ENCODE assay signal across 12 cellular contexts in genomic region chr20:38453941-38454340, GRCh38. TPM values are rescaled to one million over a fixed set of nuclear protein-coding genes. Genes with fewer than 3 reads are reported as not detected.
DNase-seq lines count a peak whose midpoint lies in the region; ATAC-seq, FAIRE-seq and TF ChIP-seq lines count a peak whose summit lies in the region.
"Had no signal": no experiment of that assay in that cellular context is flagged by ENCODE, and none has a peak within 500 bp of the region (broad histone marks: within the 10 kb centered on the region; RNA-seq: fewer than 3 reads in every experiment).

No MANE protein-coding gene starts in this region.

- H3K27ac ChIP-seq in WERI-Rb-1 (no peak overlapping the region), small intestine (ENCODE audit: low read depth in 1 of 2, low read length in 1 of 2) (peak overlapping the region in 1 of 2 donors; percentile 28)

- peak; percentile 60 for ATAC-seq in HG02623 (IDR thresholded peaks at IDR 0.05; ENCODE audit: unreplicated experiment)

- peak; percentile 22 for DNase-seq in NCI-H510A (lab: John Stamatoyannopoulos, UW)
- DNase-seq in NCI-H510A treated with DMSO at 0.1 percent for 48 hours (lab: John Stamatoyannopoulos, UW), result no peak
- peak; percentile 25 for DNase-seq in WERI-Rb-1
- DNase-seq in small intestine, result peak; percentile 36
- no peak for DNase-seq in stimulated activated CD4-positive, alpha-beta T cell treated with anti-CD3 and anti-CD28 coated beads, Interleukin-4, amount 100 ng/mL, for 4 hours
- DNase-seq in NCI-H524 treated with DMSO at 0.1 percent for 48 hours (lab: John Stamatoyannopoulos, UW), result no peak
- DNase-seq in NCI-H226, result no peak
- DNase-seq: activated T-cell treated with anti-CD3 and anti-CD28 coated beads, Interleukin-2, amount 50 U/mL, for 48 hours; NCI-H1105 treated with DMSO at 0.1 percent for 48 hours; retina had no signal

- 49 to 72% (median 51%) methylated on average over 2 of the region's 2 CpGs for WGBS in small intestine, 3 donors

- H3K9me3 ChIP-seq in WERI-Rb-1 (ENCODE audit: severe bottlenecking), result no peaks in the 10 kb centered on the region
- no peaks in the 10 kb centered on the region for H3K9me3 ChIP-seq in small intestine (ENCODE audit: control insufficient read depth, low read depth)

- no peak for TF ChIP-seq CTCF in WERI-Rb-1 (IDR thresholded peaks at IDR 0.05; ENCODE audit: low read depth, low read length)

- no peaks in the 10 kb centered on the region for H3K4me1 ChIP-seq in small intestine (ENCODE audit: control insufficient read depth in 2 of 2, insufficient read depth in 1 of 2, low read depth in 1 of 2, low read length in 1 of 2)

- FAIRE-seq in small intestine (lab: Jason Lieb, UNC), result no peak

- H3K4me3 ChIP-seq in WERI-Rb-1 (ENCODE audit: low read depth, low read length), result no peak overlapping the region
- H3K4me3 ChIP-seq in small intestine (ENCODE audit: low read depth in 1 of 2, low read length in 2 of 2), result no peak overlapping the region
- H3K4me3 ChIP-seq: lung had no signal

- H3K27me3 ChIP-seq in WERI-Rb-1 (ENCODE audit: insufficient read depth, low read depth, severe bottlenecking) (no peaks in the 10 kb centered on the region), small intestine (ENCODE audit: control insufficient read depth in 2 of 2, insufficient read depth in 2 of 2, low read length in 2 of 2) (no peaks in the 10 kb centered on the region)

- peaks cover 5% of the 10 kb centered on the region; the same call in 1 of the 2 replicates for H3K36me3 ChIP-seq in WERI-Rb-1
- H3K36me3 ChIP-seq in small intestine (ENCODE audit: control insufficient read depth in 2 of 2, insufficient read depth in 2 of 2, low read length in 2 of 2), result peaks cover 3 to 9% of the 10 kb centered on the region in 2 donors

RNA-seq across cellular contexts. Expression of gene RALGAPB, which starts 18.7 kb away (rescaled TPM):
- polyA plus RNA-seq in small intestine, result 10 to 100 TPM in 2 of 3 donors, 1 to 10 TPM in 1; 9.9 to 21.0 (median 13.2) TPM

RNA-seq across cellular contexts. Expression of gene SNHG17, which starts 18.8 kb away (rescaled TPM):
- polyA plus RNA-seq in small intestine, result 10 to 100 TPM; 24.8 to 35.7 (median 35.7) TPM

Comparison
In these comparisons a context has a peak if more than half of its experiments do, and no peak if none do; other contexts are left out.
1. DNase-seq: peak in NCI-H510A (single experiment), WERI-Rb-1 (single experiment) and small intestine (single experiment); none in NCI-H510A treated with DMSO at 0.1 percent for 48 hours (single experiment), stimulated activated CD4-positive, alpha-beta T cell treated with anti-CD3 and anti-CD28 coated beads, Interleukin-4, amount 100 ng/mL, for 4 hours (0 of 2), NCI-H524 treated with DMSO at 0.1 percent for 48 hours (single experiment) and NCI-H226 (single experiment).